In the genomic region with DNA sequence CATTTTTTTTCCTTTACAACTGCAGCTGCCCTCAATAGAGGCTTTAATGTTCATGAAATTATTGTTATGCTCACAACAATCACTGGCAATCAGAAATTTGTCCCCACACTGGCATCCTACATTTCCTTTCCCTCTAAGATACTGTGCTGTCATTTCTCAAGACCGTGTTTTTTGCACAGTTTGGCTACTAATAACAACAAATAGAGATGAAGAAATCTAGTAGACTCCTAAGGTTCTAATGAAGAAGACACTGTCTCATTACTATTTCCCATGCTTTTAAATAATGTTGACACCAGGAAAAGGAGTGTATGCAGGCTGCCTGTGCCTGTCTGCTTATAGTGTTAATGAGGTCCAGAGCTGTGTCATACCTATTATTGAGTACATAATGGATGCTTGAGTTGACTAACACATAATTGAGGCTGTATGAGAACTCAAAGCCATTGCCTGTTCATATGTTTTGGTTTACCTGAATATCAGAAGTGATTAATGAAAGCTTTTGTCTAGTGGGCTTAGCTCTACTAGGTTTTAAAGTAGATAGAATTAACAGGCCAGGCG, we compare ENCODE assay signal across 1 cellular context.
TF ChIP-seq lines count a peak whose summit lies in the region.

No MANE protein-coding gene starts in this region.

TF ChIP-seq in HCT116, 20 proteins besides CTCF, POLR2A, EP300 and RAD21 (continued from another document):
- no peak for TF ChIP-seq CEBPB (IDR thresholded peaks at IDR 0.05; ENCODE audit: low read depth)
- TF ChIP-seq EZH2phosphoT487 (IDR thresholded peaks at IDR 0.05; ENCODE audit: borderline replicate concordance) = no peak
- no peak for TF ChIP-seq FOSL1 (IDR thresholded peaks at IDR 0.05; ENCODE audit: low read depth)
- TF ChIP-seq ZFX (IDR thresholded peaks at IDR 0.05) = no peak
- no peak for TF ChIP-seq ZNF274 (IDR thresholded peaks at IDR 0.05; ENCODE audit: low read depth, low read length)
